In genomic region chr13:98480915-98481510, GRCh38 we compare ENCODE assay signal across 8 cellular contexts.
A peak's percentile ranks its signal among the peaks of the same experiment; 100 is the strongest.
DNase-seq lines count a peak whose midpoint lies in the region; ATAC-seq, FAIRE-seq and TF ChIP-seq lines count a peak whose summit lies in the region.

No MANE protein-coding gene starts in this region.

- H3K36me3 ChIP-seq in WERI-Rb-1: peaks cover 9% of the 10 kb centered on the region
- peaks cover 7% of the 10 kb centered on the region in 2 experiments for H3K36me3 ChIP-seq in keratinocyte (ENCODE audit: control insufficient read depth in 2 of 2, extremely low read depth in 1 of 2, insufficient read depth in 2 of 2, low read length in 2 of 2)
- H3K36me3 ChIP-seq in A673 (ENCODE audit: insufficient read depth, low read length, poor library complexity, severe bottlenecking): no peaks in the 10 kb centered on the region

- ATAC-seq in HG02571 (IDR thresholded peaks at IDR 0.05; ENCODE audit: unreplicated experiment): peak; percentile 43
- no peak for ATAC-seq in HG03045 (IDR thresholded peaks at IDR 0.05; ENCODE audit: unreplicated experiment)

- H3K27me3 ChIP-seq in WERI-Rb-1 (ENCODE audit: insufficient read depth, low read depth, severe bottlenecking) (no peaks in the 10 kb centered on the region), keratinocyte (ENCODE audit: control insufficient read depth, extremely low read depth, insufficient read depth, low read length) (no peaks in the 10 kb centered on the region), A673 (replicated peaks; ENCODE audit: insufficient read depth, low read depth, low read length, poor library complexity) (no peaks in the 10 kb centered on the region)

- intact Hi-C loops in A673 (cut with micrococcal nuclease; ENCODE audit: unreplicated experiment): no loop called here

- H3K27ac ChIP-seq in WERI-Rb-1 (peak overlapping the region; percentile 31), keratinocyte (ENCODE audit: control insufficient read depth, insufficient read depth, low read length) (no peak overlapping the region), A673 (ENCODE audit: low read depth, low read length, poor library complexity, severe bottlenecking) (no peak overlapping the region)

- FAIRE-seq in keratinocyte (lab: Jason Lieb, UNC): peak; percentile 48

- H3K4me1 ChIP-seq in keratinocyte (ENCODE audit: control insufficient read depth, extremely low read depth, insufficient read depth, low read length) (peaks cover 61% of the 10 kb centered on the region), A673 (ENCODE audit: insufficient read depth, low read length, poor library complexity, severe bottlenecking) (peaks cover 42% of the 10 kb centered on the region)

- H3K4me3 ChIP-seq in GM12865 (ENCODE audit: low read depth, low read length) (no peak overlapping the region), WERI-Rb-1 (ENCODE audit: low read depth, low read length) (no peak overlapping the region), keratinocyte (ENCODE audit: control insufficient read depth in 2 of 3, extremely low read depth in 1 of 3, insufficient read depth in 2 of 3, low read depth in 1 of 3, low read length in 3 of 3) (no peak overlapping the region), A673 (ENCODE audit: low read depth, low read length, poor library complexity, severe bottlenecking) (no peak overlapping the region)

- POLR2A ChIA-PET in A673 (lab: Charles Lee; ENCODE audit: low non-redundant PET): no interaction called here

- H3K9me3 ChIP-seq in WERI-Rb-1 (ENCODE audit: severe bottlenecking): no peaks in the 10 kb centered on the region
- no peaks in the 10 kb centered on the region for H3K9me3 ChIP-seq in keratinocyte (ENCODE audit: control insufficient read depth, low read depth, low read length)
- no peaks in the 10 kb centered on the region for H3K9me3 ChIP-seq in A673 (ENCODE audit: low read depth, low read length, poor library complexity, severe bottlenecking)

- H3K4me2 ChIP-seq in keratinocyte (ENCODE audit: control insufficient read depth, extremely low read depth, insufficient read depth, low read depth, low read length): no peak overlapping the region

- DNase-seq in GM12865 (ENCODE audit: low read depth): peak; percentile 84
- peak; percentile 72 for DNase-seq in WERI-Rb-1
- DNase-seq in keratinocyte (ENCODE audit: low read depth, low spot score): no peak
- DNase-seq in A673 (ENCODE audit: low spot score): no peak
- no peak for DNase-seq in HK-2 (ENCODE audit: unreplicated experiment)
- DNase-seq in DMS114 treated with DMSO at 0.1 percent for 48 hours (lab: John Stamatoyannopoulos, UW; ENCODE audit: unreplicated experiment): no peak

- peaks cover 22% of the 10 kb centered on the region for H4K20me1 ChIP-seq in keratinocyte (ENCODE audit: control insufficient read depth, extremely low read depth, insufficient read depth, low read length)

- no TSS peak for BruUV-seq in A673 (replicated peaks; lab: Mats Ljungman, UMichigan)

- peaks cover 87% of the 10 kb centered on the region for H3K79me2 ChIP-seq in keratinocyte (ENCODE audit: control insufficient read depth, insufficient read depth, low read length)

- TF ChIP-seq CTCF in GM12865 (IDR thresholded peaks at IDR 0.05; ENCODE audit: insufficient read depth, low read depth, low read length, missing control alignments) (no peak), WERI-Rb-1 (IDR thresholded peaks at IDR 0.05; ENCODE audit: low read depth, low read length) (no peak), keratinocyte (optimal IDR thresholded peaks at IDR 0.05 in 1 of 3, IDR thresholded peaks at IDR 0.05 in 1 of 3, conservative IDR thresholded peaks at IDR 0.05 in 1 of 3; ENCODE audit: extremely low read depth in 1 of 3, insufficient read depth in 2 of 3, low read length in 3 of 3) (no peak), A673 (conservative IDR thresholded peaks at IDR 0.05; ENCODE audit: low read depth, low read length) (no peak)

- H2AFZ ChIP-seq in keratinocyte (ENCODE audit: control insufficient read depth, low read length): no peak overlapping the region

- CTCF ChIA-PET in A673 (lab: Charles Lee): no interaction called here

- H3K9me1 ChIP-seq in keratinocyte (ENCODE audit: control insufficient read depth, extremely low read depth, insufficient read depth, low read length): peaks cover 7% of the 10 kb centered on the region

- H3K9ac ChIP-seq in keratinocyte (ENCODE audit: control insufficient read depth, extremely low read depth, insufficient read depth, low read length): no peak overlapping the region

- dilution Hi-C loops in keratinocyte (cut with MboI; ENCODE audit: extremely low pct_ligation_motif_present, low sequenced_read_pairs): no loop called here

Comparison
In these comparisons a context has a peak if more than half of its experiments do, and no peak if none do; other contexts are left out.
1. DNase-seq: peak in GM12865 (single experiment) and WERI-Rb-1 (single experiment); none in keratinocyte (single experiment), A673 (single experiment), HK-2 (single experiment) and DMS114 treated with DMSO at 0.1 percent for 48 hours (single experiment).